Comparison of ENCODE assay signal across 17 cellular contexts in genomic region chr6:42894041-42894828, GRCh38. TPM values are rescaled to one million over a fixed set of nuclear protein-coding genes. Genes with fewer than 3 reads are reported as not detected.
A peak's percentile ranks its signal among the peaks of the same experiment; 100 is the strongest.
DNase-seq lines count a peak whose midpoint lies in the region; ATAC-seq and TF ChIP-seq lines count a peak whose summit lies in the region.
"Not testable (repeated sequence)": the region's sequence is repeated elsewhere in the genome, so short reads cannot be mapped to it uniquely, and the experiment has no call there.
"Had no signal": no experiment of that assay in that cellular context is flagged by ENCODE, and none has a peak within 500 bp of the region (broad histone marks: within the 10 kb centered on the region; RNA-seq: fewer than 3 reads in every experiment).

No MANE protein-coding gene starts in this region.

- H3K9me3 Mint-ChIP-seq in IgD-negative memory B cell; activated B cell treated with CpG ODN at 0.5 μM for 24 hours; mesothelial cell of epicardium; stimulated activated effector memory CD8-positive, alpha-beta T cell treated with anti-CD3 and anti-CD28 coated beads, Interleukin-12 subunit alpha, Interleukin-12 subunit beta, amount 100 ng/mL, for 72 hours: not testable (repeated sequence)

- not testable (repeated sequence) for H3K27me3 Mint-ChIP-seq in IgD-negative memory B cell; activated B cell treated with CpG ODN at 0.5 μM for 24 hours; mesothelial cell of epicardium (ENCODE audit: low read depth)

- CTCF ChIA-PET in activated B cell treated with CpG ODN at 0.5 μM for 24 hours (lab: Charles Lee): interaction anchor here (0.8 to 2.6 kb wide), 3 partner anchors 15 to 347 kb away, joined by 3 to 11 read pairs (median 3); partner anchors contain the start of gene RPL7L1

- H3K36me3 ChIP-seq in BLaER1 treated with 17β-estradiol and CSF1 and Interleukin-3, amounts not matched to agents 10 nM and 100 nM: not testable (repeated sequence)

- H3K27me3 ChIP-seq in BLaER1 treated with 17β-estradiol and CSF1 and Interleukin-3, amounts not matched to agents 10 nM and 100 nM: not testable (repeated sequence)

- POLR2A ChIA-PET in activated B cell treated with CpG ODN at 0.5 μM for 24 hours (lab: Charles Lee): interaction anchor here (1.0 to 6.4 kb wide), 4 partner anchors 15 to 148 kb away, joined by 3 to 85 read pairs (median 48); partner anchors contain the start of genes BICRAL, RPL7L1 and TBCC

- peak overlapping the region in 10 of 11 experiments; percentile 31 to 80 (median 69); a peak in 19 of 22 replicates for H3K27ac ChIP-seq in BLaER1 treated with 17β-estradiol and CSF1 and Interleukin-3, amounts not matched to agents 10 nM and 100 nM

- H3K4me1 ChIP-seq in BLaER1 treated with 17β-estradiol and CSF1 and Interleukin-3, amounts not matched to agents 10 nM and 100 nM: peaks cover 44 to 51% (median 49%) of the 10 kb centered on the region in 10 experiments

- not testable (repeated sequence) for H3K36me3 Mint-ChIP-seq in IgD-negative memory B cell; activated B cell treated with CpG ODN at 0.5 μM for 24 hours (ENCODE audit: low read depth); mesothelial cell of epicardium
- H3K36me3 Mint-ChIP-seq in stimulated activated effector memory CD8-positive, alpha-beta T cell treated with anti-CD3 and anti-CD28 coated beads, Interleukin-12 subunit alpha, Interleukin-12 subunit beta, amount 100 ng/mL, for 72 hours: peaks cover 17% of the 10 kb centered on the region

- H3K27ac Mint-ChIP-seq in IgD-negative memory B cell (peak overlapping the region; percentile 41 to 84 (median 77)), activated B cell treated with CpG ODN at 0.5 μM for 24 hours (peak overlapping the region; percentile 93), mesothelial cell of epicardium (peak overlapping the region; percentile 76)
- peak overlapping the region; percentile 50 for H3K27ac Mint-ChIP-seq in stimulated activated effector memory CD8-positive, alpha-beta T cell treated with anti-CD3 and anti-CD28 coated beads, Interleukin-12 subunit alpha, Interleukin-12 subunit beta, amount 100 ng/mL, for 72 hours

- TF ChIP-seq CTCF in activated B cell treated with CpG ODN at 0.5 μM for 24 hours (IDR thresholded peaks at IDR 0.05); mesothelial cell of epicardium (IDR thresholded peaks at IDR 0.05; ENCODE audit: unreplicated experiment): not testable (repeated sequence)

- H3K9me3 ChIP-seq in BLaER1 treated with 17β-estradiol and CSF1 and Interleukin-3, amounts not matched to agents 10 nM and 100 nM (replicated peaks in 1 of 11): not testable (repeated sequence)

- H3K4me1 Mint-ChIP-seq in IgD-negative memory B cell (peaks cover 17 to 33% (median 27%) of the 10 kb centered on the region in 3 donors), activated B cell treated with CpG ODN at 0.5 μM for 24 hours (peaks cover 42% of the 10 kb centered on the region), mesothelial cell of epicardium (peaks cover 57% of the 10 kb centered on the region)
- H3K4me1 Mint-ChIP-seq in stimulated activated effector memory CD8-positive, alpha-beta T cell treated with anti-CD3 and anti-CD28 coated beads, Interleukin-12 subunit alpha, Interleukin-12 subunit beta, amount 100 ng/mL, for 72 hours: peaks cover 15% of the 10 kb centered on the region

- H4K20me1 ChIP-seq in BLaER1 treated with 17β-estradiol and CSF1 and Interleukin-3, amounts not matched to agents 10 nM and 100 nM: not testable (repeated sequence)

- H3K4me3 Mint-ChIP-seq in IgD-negative memory B cell: peak overlapping the region; percentile 67 to 91 (median 80)
- H3K4me3 Mint-ChIP-seq in activated B cell treated with CpG ODN at 0.5 μM for 24 hours: peak overlapping the region; percentile 46
- H3K4me3 Mint-ChIP-seq in mesothelial cell of epicardium; stimulated activated effector memory CD8-positive, alpha-beta T cell treated with anti-CD3 and anti-CD28 coated beads, Interleukin-12 subunit alpha, Interleukin-12 subunit beta, amount 100 ng/mL, for 72 hours: not testable (repeated sequence)

- ATAC-seq in activated B cell treated with CpG ODN at 0.5 μM for 24 hours (ENCODE audit: low read depth); stimulated activated effector memory CD8-positive, alpha-beta T cell treated with anti-CD3 and anti-CD28 coated beads, Interleukin-12 subunit alpha, Interleukin-12 subunit beta, amount 100 ng/mL, for 72 hours: not testable (repeated sequence)

- H3K9ac ChIP-seq in BLaER1 treated with 17β-estradiol and CSF1 and Interleukin-3, amounts not matched to agents 10 nM and 100 nM: peak overlapping the region; percentile 52 to 72 (median 67); a peak in 19 of 22 replicates

- peak; percentile 77 for DNase-seq in NOMO-1 treated with dmso at 0.1 percent for 144 hours (lab: John Stamatoyannopoulos, UW; ENCODE audit: unreplicated experiment)
- DNase-seq in SKM-1 (lab: John Stamatoyannopoulos, UW; ENCODE audit: unreplicated experiment): peak; percentile 33
- DNase-seq in activated B cell treated with CpG ODN at 0.5 μM for 24 hours: peak; percentile 33
- peak; percentile 72 for DNase-seq in foreskin melanocyte
- not testable (repeated sequence) for DNase-seq in mesothelial cell of epicardium (ENCODE audit: low spot score in 2 of 2, unreplicated experiment in 2 of 2); stimulated activated effector memory CD8-positive, alpha-beta T cell treated with anti-CD3 and anti-CD28 coated beads, Interleukin-12 subunit alpha, Interleukin-12 subunit beta, amount 100 ng/mL, for 72 hours (ENCODE audit: low spot score in 2 of 2)

- H3K4me2 ChIP-seq in BLaER1 treated with 17β-estradiol and CSF1 and Interleukin-3, amounts not matched to agents 10 nM and 100 nM: peak overlapping the region; percentile 78 to 95 (median 92)

- intact Hi-C loops in activated B cell treated with CpG ODN at 0.5 μM for 24 hours (cut with micrococcal nuclease): loop anchor here (1.0 to 10.0 kb wide), 5 partner anchors 233 to 1109 kb away; partner anchors contain the start of genes LRRC73, MRPS10, POLR1C and PRICKLE4

- peak overlapping the region in 3 of 10 experiments; percentile 22 to 38 (median 25); a peak in 2 of 20 replicates for H3K4me3 ChIP-seq in BLaER1 treated with 17β-estradiol and CSF1 and Interleukin-3, amounts not matched to agents 10 nM and 100 nM

RNA-seq across cellular contexts. Expression of gene RPL7L1, which starts 14.8 kb away (rescaled TPM):
- 72.3 TPM for polyA plus RNA-seq in IgD-negative memory B cell
- total RNA-seq in activated B cell treated with CpG ODN at 0.5 μM for 24 hours (94.5 and 110 TPM in 2 replicates), mesothelial cell of epicardium (89.2 to 90.6 TPM (median 90.1 TPM) in 3 replicates)

RNA-seq across cellular contexts. Expression of gene PTCRA, which starts 21.6 kb away (rescaled TPM):
- polyA plus RNA-seq in IgD-negative memory B cell: 1.0 TPM
- total RNA-seq in activated B cell treated with CpG ODN at 0.5 μM for 24 hours (not detected in 2 replicates), mesothelial cell of epicardium (not detected in 3 replicates)
- total RNA-seq: activated CD4-positive, alpha-beta memory T cell treated with anti-CD3 and anti-CD28 coated beads, Interleukin-2, amount 10 ng/mL, durations not matched to agents 7 days and 5 days; CD8-positive, alpha-beta memory T cell; dermis blood vessel endothelial cell; foreskin keratinocyte; HFFc6; IMR-90; M059J; vagina had no signal
- polyA plus RNA-seq: CD8-positive, alpha-beta memory T cell; foreskin keratinocyte; IMR-90; pancreas had no signal

RNA-seq across cellular contexts. Expression of gene CNPY3, which starts 35.0 kb away (rescaled TPM):
- polyA plus RNA-seq in IgD-negative memory B cell: 272 TPM
- total RNA-seq in activated B cell treated with CpG ODN at 0.5 μM for 24 hours: 120 and 121 TPM in 2 replicates
- 61.0 to 64.4 TPM (median 61.6 TPM) in 3 replicates for total RNA-seq in mesothelial cell of epicardium
